Comparison of ENCODE assay signal across 30 cellular contexts in genomic region chr4:20383283-20383682, GRCh38.
"Had no signal": no experiment of that assay in that cellular context is flagged by ENCODE, and none has a peak within 500 bp of the region (broad histone marks: within the 10 kb centered on the region; RNA-seq: fewer than 3 reads in every experiment).

No MANE protein-coding gene starts in this region.

- H3K4me1 ChIP-seq: adrenal gland, body of pancreas, esophagus squamous epithelium had no signal

- H3K27me3 ChIP-seq: adrenal gland, body of pancreas, esophagus squamous epithelium had no signal

- FAIRE-seq: colon, endometrium, endothelial cell of umbilical vein, frontal cortex had no signal

- H3K9me3 ChIP-seq: adrenal gland, body of pancreas, esophagus squamous epithelium had no signal

- H3K36me3 ChIP-seq: adrenal gland, esophagus squamous epithelium had no signal

- H3K27ac ChIP-seq: adrenal gland, body of pancreas, epithelial cell of prostate, esophagus squamous epithelium had no signal

- H3K4me3 ChIP-seq: adrenal gland, body of pancreas, esophagus squamous epithelium had no signal

- ATAC-seq: activated CD4-positive, alpha-beta T cell treated with anti-CD3 and anti-CD28 coated beads for 36 hours; activated CD8-positive, alpha-beta memory T cell treated with anti-CD3 and anti-CD28 coated beads, Interleukin-2, amount 10 ng/mL, durations not matched to agents 7 days and 5 days; activated CD8-positive, alpha-beta T cell treated with anti-CD3 and anti-CD28 coated beads, Interleukin-2, amount 10 ng/mL, durations not matched to agents 7 days and 5 days; activated naive CD8-positive, alpha-beta T cell treated with anti-CD3 and anti-CD28 coated beads, Interleukin-2, amount 50 U/mL, for 24 hours; body of pancreas had no signal

- DNase-seq: activated CD4-positive, alpha-beta memory T cell treated with anti-CD3 and anti-CD28 coated beads for 36 hours; activated CD4-positive, alpha-beta T cell treated with anti-CD3 and anti-CD28 coated beads for 36 hours; activated CD4-positive, alpha-beta T cell treated with anti-CD3 and anti-CD28 coated beads, Interleukin-2, amount 10 ng/mL, durations not matched to agents 24 days and 14 days; activated CD4-positive, CD25-positive, alpha-beta regulatory T cell; activated CD4-positive, CD25-positive, alpha-beta regulatory T cell treated with anti-CD3 and anti-CD28 coated beads, Interleukin-2, amount 50 U/mL, for 72 hours; activated CD8-positive, alpha-beta memory T cell treated with anti-CD3 and anti-CD28 coated beads, Interleukin-2, amount 10 ng/mL, durations not matched to agents 7 days and 5 days; activated CD8-positive, alpha-beta memory T cell treated with anti-CD3 and anti-CD28 coated beads, Interleukin-2, amount 50 U/mL, for 4 hours; activated CD8-positive, alpha-beta T cell treated with anti-CD3 and anti-CD28 coated beads, Interleukin-2, amount 10 ng/mL, durations not matched to agents 7 days and 5 days; activated effector memory CD4-positive, alpha-beta T cell treated with anti-CD3 and anti-CD28 coated beads, Interleukin-2, amount 50 U/mL, for 16 hours; activated naive CD4-positive, alpha-beta T cell treated with anti-CD3 and anti-CD28 coated beads for 36 hours; activated naive CD8-positive, alpha-beta T cell treated with anti-CD3 and anti-CD28 coated beads for 36 hours; activated naive CD8-positive, alpha-beta T cell treated with anti-CD3 and anti-CD28 coated beads, Interleukin-2, amount 50 U/mL, for 24 hours; activated T-cell treated with anti-CD3 and anti-CD28 coated beads, Interleukin-2, amount 50 U/mL, for 1 hour; activated T-cell treated with anti-CD3 and anti-CD28 coated beads, Interleukin-2, amount 50 U/mL, for 48 hours; adrenal gland; amygdala; aorta; body of pancreas; caudate nucleus; cortex of kidney; dermis blood vessel endothelial cell; effector CD4-positive, alpha-beta T cell; esophagus squamous epithelium; head of caudate nucleus; T-helper 2 cell had no signal
